7 cellular contexts compared by ENCODE assay signal in the genomic region with DNA sequence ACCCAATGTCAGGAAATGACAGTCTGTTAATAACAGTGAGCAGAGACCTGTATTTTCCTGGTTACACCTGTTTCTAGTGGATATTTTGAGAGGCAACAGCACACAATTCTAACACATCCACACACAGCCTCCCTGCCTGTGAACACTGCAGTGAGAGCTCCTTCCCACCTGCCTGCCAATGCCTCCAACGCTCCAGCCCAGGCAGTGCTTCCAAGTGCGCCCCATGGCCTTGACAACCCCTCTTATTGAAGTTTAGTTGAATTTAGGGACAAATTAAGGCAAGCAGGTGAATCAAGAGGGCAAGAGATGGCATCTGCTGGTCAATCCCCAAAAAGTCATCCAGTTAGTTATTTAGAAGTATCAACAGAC. TPM values are rescaled to one million over a fixed set of nuclear protein-coding genes. Genes with fewer than 3 reads are reported as not detected.
DNase-seq lines count a peak whose midpoint lies in the region; ATAC-seq, FAIRE-seq and TF ChIP-seq lines count a peak whose summit lies in the region.
"Had no signal": no experiment of that assay in that cellular context is flagged by ENCODE, and none has a peak within 500 bp of the region (broad histone marks: within the 10 kb centered on the region; RNA-seq: fewer than 3 reads in every experiment).

No MANE protein-coding gene starts in this region.

- TF ChIP-seq POLR2A in suprapubic skin (IDR thresholded peaks at IDR 0.05), result no peak
- TF ChIP-seq POLR2A in GM12892 (IDR thresholded peaks at IDR 0.05; ENCODE audit: low read depth, low read length), result no peak

- no peak overlapping the region for H2AFZ ChIP-seq in fibroblast of lung (ENCODE audit: low read length)

- no peak overlapping the region for H3K9ac ChIP-seq in fibroblast of lung (ENCODE audit: insufficient read depth, low read length)

- ATAC-seq in HG03565 (IDR thresholded peaks at IDR 0.05; ENCODE audit: unreplicated experiment), result no peak

- no peak for FAIRE-seq in GM12892 (lab: Jason Lieb, UNC)

- H3K4me1 Mint-ChIP-seq in activated T-cell treated with anti-CD3 and anti-CD28 coated beads, Interleukin-2, amount 50 U/mL, for 24 hours (ENCODE audit: low read depth), result peaks cover 54% of the 10 kb centered on the region

- no peaks in the 10 kb centered on the region for H4K20me1 ChIP-seq in fibroblast of lung (ENCODE audit: control insufficient read depth, extremely low read depth, insufficient read depth, low read length)

- H3K9me3 Mint-ChIP-seq in activated T-cell treated with anti-CD3 and anti-CD28 coated beads, Interleukin-2, amount 50 U/mL, for 24 hours, result no peaks in the 10 kb centered on the region

- H3K27ac ChIP-seq in fibroblast of lung (ENCODE audit: insufficient read depth, low read length) (peak overlapping the region; percentile 95), suprapubic skin (peak overlapping the region; percentile 2)
- H3K27ac ChIP-seq: prostate gland had no signal

- peaks cover 76% of the 10 kb centered on the region for H3K36me3 Mint-ChIP-seq in activated T-cell treated with anti-CD3 and anti-CD28 coated beads, Interleukin-2, amount 50 U/mL, for 24 hours (ENCODE audit: low read depth)

- TF ChIP-seq CTCF in fibroblast of lung (conservative IDR thresholded peaks at IDR 0.05 in 1 of 2, IDR thresholded peaks at IDR 0.05 in 1 of 2; ENCODE audit: low read depth in 1 of 2, low read length in 2 of 2), result no peak
- no peak for TF ChIP-seq CTCF in suprapubic skin (IDR thresholded peaks at IDR 0.05)

- peaks cover 22% of the 10 kb centered on the region for H3K4me1 ChIP-seq in fibroblast of lung (ENCODE audit: control insufficient read depth, extremely low read depth, insufficient read depth, low read length)
- H3K4me1 ChIP-seq in suprapubic skin, result peaks cover 30% of the 10 kb centered on the region

- WGBS in suprapubic skin, result 90% methylated on average over 2 of the region's 2 CpGs

- H3K9me3 ChIP-seq in fibroblast of lung (ENCODE audit: control insufficient read depth, insufficient read depth, low read depth, low read length) (no peaks in the 10 kb centered on the region), suprapubic skin (no peaks in the 10 kb centered on the region)
- H3K9me3 ChIP-seq: prostate gland had no signal

- H3K27ac Mint-ChIP-seq in activated T-cell treated with anti-CD3 and anti-CD28 coated beads, Interleukin-2, amount 50 U/mL, for 24 hours, result peak overlapping the region; percentile 91

- no peak overlapping the region for H3K4me3 Mint-ChIP-seq in activated T-cell treated with anti-CD3 and anti-CD28 coated beads, Interleukin-2, amount 50 U/mL, for 24 hours

- no peak for TF ChIP-seq EP300 in suprapubic skin (IDR thresholded peaks at IDR 0.05)

- DNase-seq in activated T-cell treated with anti-CD3 and anti-CD28 coated beads, Interleukin-2, amount 50 U/mL, for 24 hours, result no peak
- DNase-seq in activated T-cell treated with anti-CD3 and anti-CD28 coated beads for 4 hours, result no peak
- DNase-seq in fibroblast of lung (ENCODE audit: low read depth in 2 of 2), result no peak
- DNase-seq in suprapubic skin (ENCODE audit: low spot score in 2 of 2), result no peak
- DNase-seq in GM12892 (ENCODE audit: insufficient read length), result no peak

- H3K79me2 ChIP-seq in fibroblast of lung (ENCODE audit: control insufficient read depth, insufficient read depth, low read length), result peaks cover 5% of the 10 kb centered on the region

- H3K36me3 ChIP-seq in fibroblast of lung (ENCODE audit: control insufficient read depth, insufficient read depth, low read length), result peaks cover 16% of the 10 kb centered on the region
- H3K36me3 ChIP-seq in suprapubic skin, result peaks cover 63% of the 10 kb centered on the region

- H3K4me3 ChIP-seq in fibroblast of lung (replicated peaks in 1 of 4; ENCODE audit: control extremely low read depth in 1 of 4, insufficient read depth in 1 of 4, low read depth in 3 of 4, low read length in 4 of 4), result no peak overlapping the region
- H3K4me3 ChIP-seq in suprapubic skin, result no peak overlapping the region
- H3K4me3 ChIP-seq: prostate gland had no signal

- H3K27me3 ChIP-seq in fibroblast of lung (ENCODE audit: control insufficient read depth, insufficient read depth, low read length) (no peaks in the 10 kb centered on the region), suprapubic skin (no peaks in the 10 kb centered on the region)

- H3K27me3 Mint-ChIP-seq in activated T-cell treated with anti-CD3 and anti-CD28 coated beads, Interleukin-2, amount 50 U/mL, for 24 hours, result no peaks in the 10 kb centered on the region

- no peak overlapping the region for H3K4me2 ChIP-seq in fibroblast of lung (ENCODE audit: extremely low read depth, insufficient read depth, low read length)

RNA-seq across cellular contexts. Expression of a gene that starts 4.7 kb away (rescaled TPM):
- 127 and 142 TPM in 2 replicates for total RNA-seq in fibroblast of lung
- polyA plus RNA-seq in fibroblast of lung, result 215 and 307 TPM in 2 replicates
- polyA plus RNA-seq in fibroblast of lung (2012), result 189 and 250 TPM in 2 replicates
- 200 and 284 TPM in 2 replicates for polyA minus RNA-seq in fibroblast of lung (ENCODE audit: low replicate concordance)
- 10 to 100 TPM; 44.5 to 67.8 (median 56.9) TPM for total RNA-seq in suprapubic skin
- 1.00 TPM for polyA plus RNA-seq in GM12892 (2012; ENCODE audit: missing spikeins)

RNA-seq across cellular contexts. Expression of a gene that starts 11.0 kb away (rescaled TPM):
- total RNA-seq in fibroblast of lung, result 13.6 and 16.2 TPM in 2 replicates
- polyA plus RNA-seq in fibroblast of lung, result 16.5 and 17.7 TPM in 2 replicates
- polyA plus RNA-seq in fibroblast of lung (2012), result 36.7 and 39.6 TPM in 2 replicates
- polyA minus RNA-seq in fibroblast of lung (ENCODE audit: low replicate concordance), result 32.0 and 51.9 TPM in 2 replicates
- 10 to 100 TPM; 13.8 to 22.1 (median 17.7) TPM for total RNA-seq in suprapubic skin
- polyA plus RNA-seq in GM12892 (2012; ENCODE audit: missing spikeins), result 23.8 TPM

RNA-seq across cellular contexts. Expression of a gene that starts 11.2 kb away (rescaled TPM):
- total RNA-seq in fibroblast of lung (21.1 and 26.4 TPM in 2 replicates), suprapubic skin (10 to 100 TPM; 20.6 to 29.9 (median 23.0) TPM)
- 34.5 and 35.1 TPM in 2 replicates for polyA plus RNA-seq in fibroblast of lung
- polyA plus RNA-seq in fibroblast of lung (2012), result 28.1 and 31.8 TPM in 2 replicates
- 9.5 and 15.8 TPM in 2 replicates for polyA minus RNA-seq in fibroblast of lung (ENCODE audit: low replicate concordance)
- 40.1 TPM for polyA plus RNA-seq in GM12892 (2012; ENCODE audit: missing spikeins)

RNA-seq across cellular contexts. Expression of a gene that starts 21.7 kb away (rescaled TPM):
- 59.6 and 77.5 TPM in 2 replicates for total RNA-seq in fibroblast of lung
- polyA plus RNA-seq in fibroblast of lung, result 203 and 238 TPM in 2 replicates
- 156 and 211 TPM in 2 replicates for polyA plus RNA-seq in fibroblast of lung (2012)
- 72.2 and 86.0 TPM in 2 replicates for polyA minus RNA-seq in fibroblast of lung (ENCODE audit: low replicate concordance)
- 100 to 1,000 TPM; 170 to 253 (median 186) TPM for total RNA-seq in suprapubic skin
- 250 TPM for polyA plus RNA-seq in GM12892 (2012; ENCODE audit: missing spikeins)

RNA-seq across cellular contexts. Expression of a gene that starts 22.5 kb away (rescaled TPM):
- total RNA-seq in fibroblast of lung (15.7 and 31.4 TPM in 2 replicates), suprapubic skin (10 to 100 TPM; 31.5 to 78.8 (median 37.2) TPM)
- 20.1 and 22.4 TPM in 2 replicates for polyA plus RNA-seq in fibroblast of lung
- polyA plus RNA-seq in fibroblast of lung (2012), result 14.7 and 15.3 TPM in 2 replicates
- 15.4 and 23.3 TPM in 2 replicates for polyA minus RNA-seq in fibroblast of lung (ENCODE audit: low replicate concordance)
- polyA plus RNA-seq in GM12892 (2012; ENCODE audit: missing spikeins), result 10.9 TPM
